In genomic region chr12:83183132-83183531, GRCh38 we compare ENCODE assay signal across 21 cellular contexts.
DNase-seq lines count a peak whose midpoint lies in the region; ATAC-seq lines count a peak whose summit lies in the region.
"Had no signal": no experiment of that assay in that cellular context is flagged by ENCODE, and none has a peak within 500 bp of the region (broad histone marks: within the 10 kb centered on the region; RNA-seq: fewer than 3 reads in every experiment).

No MANE protein-coding gene starts in this region.

- DNase-seq in NCI-H82 (lab: John Stamatoyannopoulos, UW) (peak; percentile 9), NCI-H82 treated with DMSO at 0.1 percent for 48 hours (lab: John Stamatoyannopoulos, UW; ENCODE audit: unreplicated experiment) (no peak), left ventricle myocardium superior (no peak), Right ventricle myocardium inferior (ENCODE audit: missing footprints) (no peak)
- DNase-seq in stimulated activated CD4-positive, alpha-beta T cell treated with anti-CD3 and anti-CD28 coated beads, Interleukin-4, amount 100 ng/mL, for 24 hours: no peak
- DNase-seq: ACHN; BE2C; C1 segment of cervical spinal cord; CD4-positive, alpha-beta memory T cell; CD4-positive, CD25-positive, alpha-beta regulatory T cell; CD8-positive, alpha-beta memory T cell; COR-L47; DMS 273 treated with DMSO at 0.1 percent for 48 hours; DMS153; DMS53; DMS79; DND-41; EL; GDM1 had no signal

- ATAC-seq in left ventricle myocardium superior (peak; percentile 75), Right ventricle myocardium inferior (no peak)
- ATAC-seq: A549, GM12878 had no signal

- intact Hi-C loops in left ventricle myocardium superior (cut with micrococcal nuclease) (no loop called here), Right ventricle myocardium inferior (cut with DNase I) (no loop called here)
